22 cellular contexts compared by ENCODE assay signal in genomic region chr1:37884145-37884544, GRCh38.
"Had no signal": no experiment of that assay in that cellular context is flagged by ENCODE, and none has a peak within 500 bp of the region (broad histone marks: within the 10 kb centered on the region; RNA-seq: fewer than 3 reads in every experiment).

No MANE protein-coding gene starts in this region.

- H3K27me3 Mint-ChIP-seq: activated CD8-positive, alpha-beta memory T cell treated with anti-CD3 and anti-CD28 coated beads, Interleukin-2, amount 10 ng/mL, durations not matched to agents 7 days and 5 days; central memory CD8-positive, alpha-beta T cell had no signal

- H3K4me3 ChIP-seq: coronary artery, esophagus squamous epithelium, left lung, tibial nerve, vagina had no signal

- H3K4me1 ChIP-seq: esophagus squamous epithelium, left lung, parathyroid adenoma, tibial nerve, vagina had no signal

- H3K9me3 Mint-ChIP-seq: central memory CD8-positive, alpha-beta T cell had no signal

- H3K27ac Mint-ChIP-seq: activated CD8-positive, alpha-beta memory T cell treated with anti-CD3 and anti-CD28 coated beads, Interleukin-2, amount 10 ng/mL, durations not matched to agents 7 days and 5 days had no signal

- ATAC-seq: activated CD8-positive, alpha-beta memory T cell treated with anti-CD3 and anti-CD28 coated beads, Interleukin-2, amount 10 ng/mL, durations not matched to agents 7 days and 5 days; left lung had no signal

- H3K4me1 Mint-ChIP-seq: activated CD8-positive, alpha-beta memory T cell treated with anti-CD3 and anti-CD28 coated beads, Interleukin-2, amount 10 ng/mL, durations not matched to agents 7 days and 5 days; central memory CD8-positive, alpha-beta T cell had no signal

- H3K27me3 ChIP-seq: brain microvascular endothelial cell, esophagus squamous epithelium, left lung, tibial nerve, vagina had no signal

- H3K27ac ChIP-seq: brain microvascular endothelial cell, coronary artery, esophagus squamous epithelium, left lung, parathyroid adenoma, tibial nerve, vagina had no signal

- H3K9me3 ChIP-seq: esophagus squamous epithelium, left lung, tibial nerve, vagina had no signal

- DNase-seq: activated CD4-positive, alpha-beta T cell treated with anti-CD3 and anti-CD28 coated beads for 1 hour; activated CD4-positive, alpha-beta T cell treated with anti-CD3 and anti-CD28 coated beads, Interleukin-2, amount 50 U/mL, for 4 hours; activated CD8-positive, alpha-beta memory T cell treated with anti-CD3 and anti-CD28 coated beads, Interleukin-2, amount 10 ng/mL, durations not matched to agents 7 days and 5 days; activated naive CD4-positive, alpha-beta T cell treated with Interleukin-2 at 50 U/mL for 16 hours; activated T-cell treated with anti-CD3 and anti-CD28 coated beads, Interleukin-2, amount 50 U/mL, for 1 hour; amygdala; brain microvascular endothelial cell; effector CD4-positive, alpha-beta T cell; esophagus squamous epithelium; hypothalamus; kidney; left lung; mammary epithelial cell; stimulated activated CD4-positive, alpha-beta T cell treated with anti-CD3 and anti-CD28 coated beads, Interleukin-12 subunit alpha, Interleukin-12 subunit beta, amount 100 ng/mL, for 4 hours; stimulated activated CD4-positive, alpha-beta T cell treated with anti-CD3 and anti-CD28 coated beads, Interleukin-2, amount 100 ng/mL, for 24 hours; substantia nigra; T-helper 9 cell had no signal

- H3K4me3 Mint-ChIP-seq: activated CD8-positive, alpha-beta memory T cell treated with anti-CD3 and anti-CD28 coated beads, Interleukin-2, amount 10 ng/mL, durations not matched to agents 7 days and 5 days; central memory CD8-positive, alpha-beta T cell had no signal
